ENCODE assay signal across 17 cellular contexts in the genomic region with DNA sequence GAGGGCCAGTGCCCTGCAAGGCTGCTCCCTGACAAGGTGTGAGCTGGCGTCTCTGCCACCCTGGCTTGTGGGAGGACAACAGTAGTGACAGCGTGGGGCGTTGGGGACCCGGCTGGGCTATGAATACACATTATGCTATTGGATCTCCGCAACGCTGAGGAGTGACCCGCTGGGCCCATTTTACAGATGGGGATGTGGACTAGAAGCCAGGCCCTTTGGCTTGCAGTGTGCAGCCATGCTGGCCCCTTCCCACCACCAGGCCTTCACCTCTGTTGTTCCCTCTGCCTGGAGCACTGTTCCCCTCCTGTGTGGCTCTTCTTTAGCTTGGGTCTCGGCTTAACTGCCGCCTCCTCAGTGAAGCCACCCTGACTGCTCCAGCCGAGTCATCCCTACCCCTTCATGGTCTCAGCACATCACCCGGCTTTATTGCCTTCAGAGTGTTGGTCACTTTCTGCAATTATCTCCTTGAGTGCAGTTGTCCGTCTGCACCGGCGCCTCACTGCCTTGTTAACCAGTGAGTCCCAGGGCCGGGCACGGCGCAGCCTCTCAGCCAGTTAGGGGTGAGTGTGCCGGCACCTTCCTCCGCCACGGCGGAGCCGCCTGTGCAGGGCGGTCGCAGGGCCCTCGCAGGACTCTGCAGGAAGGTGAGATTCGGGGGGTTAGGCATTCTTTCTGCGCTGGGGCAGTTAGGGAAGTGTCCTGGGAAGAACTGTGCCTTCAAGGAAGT.
"Had no signal": no experiment of that assay in that cellular context is flagged by ENCODE, and none has a peak within 500 bp of the region (broad histone marks: within the 10 kb centered on the region; RNA-seq: fewer than 3 reads in every experiment).

No MANE protein-coding gene starts in this region.

- H3K9me3 Mint-ChIP-seq: activated naive CD4-positive, alpha-beta T cell treated with anti-CD3 and anti-CD28 coated beads, Interleukin-2, amount 50 U/mL, for 72 hours; natural killer cell treated with Interleukin-12 subunit alpha and Interleukin-12 subunit beta and Interleukin-15 and Interleukin-18, amount 100 ng/mL, for 72 hours; T-cell had no signal

- DNase-seq: activated T-cell treated with anti-CD3 and anti-CD28 coated beads, Interleukin-2, amount 50 U/mL, for 1 hour; effector CD4-positive, alpha-beta T cell; foreskin melanocyte; left ventricle myocardium superior; occipital lobe; small intestine; stomach; T-cell; transverse colon had no signal

- H3K27me3 Mint-ChIP-seq: natural killer cell treated with Interleukin-12 subunit alpha and Interleukin-12 subunit beta and Interleukin-15 and Interleukin-18, amount 100 ng/mL, for 72 hours; stimulated activated memory B cell treated with anti-CD40 and anti-IgM and Interleukin-4, amounts not matched to agents 10 μg/mL and 1 μg/mL and 100 μg/mL, for 72 hours had no signal

- H3K27ac Mint-ChIP-seq: activated naive CD4-positive, alpha-beta T cell treated with anti-CD3 and anti-CD28 coated beads, Interleukin-2, amount 50 U/mL, for 72 hours; natural killer cell treated with Interleukin-12 subunit alpha and Interleukin-12 subunit beta and Interleukin-15 and Interleukin-18, amount 100 ng/mL, for 72 hours; stimulated activated memory B cell treated with anti-CD40 and anti-IgM and Interleukin-4, amounts not matched to agents 10 μg/mL and 1 μg/mL and 100 μg/mL, for 72 hours; T-cell had no signal

- H3K27me3 ChIP-seq: breast epithelium, hepatocyte, stomach, suprapubic skin, transverse colon had no signal

- H3K36me3 ChIP-seq: breast epithelium had no signal

- H3K27ac ChIP-seq: breast epithelium, hepatocyte, suprapubic skin, transverse colon had no signal

- H3K9me3 ChIP-seq: breast epithelium, stomach, suprapubic skin, transverse colon had no signal

- H3K4me3 Mint-ChIP-seq: natural killer cell treated with Interleukin-12 subunit alpha and Interleukin-12 subunit beta and Interleukin-15 and Interleukin-18, amount 100 ng/mL, for 72 hours; stimulated activated memory B cell treated with anti-CD40 and anti-IgM and Interleukin-4, amounts not matched to agents 10 μg/mL and 1 μg/mL and 100 μg/mL, for 72 hours; T-cell had no signal

- H3K4me1 ChIP-seq: breast epithelium, suprapubic skin had no signal

- H2AFZ ChIP-seq: hepatocyte had no signal

- H3K4me3 ChIP-seq: breast epithelium, coronary artery, hepatocyte, stomach, suprapubic skin, transverse colon had no signal

- H3K4me1 Mint-ChIP-seq: T-cell had no signal

- ATAC-seq: activated naive CD4-positive, alpha-beta T cell treated with anti-CD3 and anti-CD28 coated beads, Interleukin-2, amount 50 U/mL, for 72 hours; esophagus mucosa; natural killer cell treated with Interleukin-12 subunit alpha and Interleukin-12 subunit beta and Interleukin-15 and Interleukin-18, amount 100 ng/mL, for 72 hours; T-cell had no signal

- H3K4me2 ChIP-seq: hepatocyte had no signal

- H3K36me3 Mint-ChIP-seq: activated naive CD4-positive, alpha-beta T cell treated with anti-CD3 and anti-CD28 coated beads, Interleukin-2, amount 50 U/mL, for 72 hours; natural killer cell treated with Interleukin-12 subunit alpha and Interleukin-12 subunit beta and Interleukin-15 and Interleukin-18, amount 100 ng/mL, for 72 hours; stimulated activated memory B cell treated with anti-CD40 and anti-IgM and Interleukin-4, amounts not matched to agents 10 μg/mL and 1 μg/mL and 100 μg/mL, for 72 hours; T-cell had no signal
